Comparison of ENCODE assay signal across 1 cellular context in genomic region chr11:12868315-12869073, GRCh38.
TF ChIP-seq lines count a peak whose summit lies in the region.

No MANE protein-coding gene starts in this region.

TF ChIP-seq in H1, 55 proteins besides CTCF, POLR2A, EP300 and RAD21 (continued from another document):
- TF ChIP-seq CEBPB (IDR thresholded peaks at IDR 0.05; ENCODE audit: low read depth, low read length) = no peak
- TF ChIP-seq MAX (IDR thresholded peaks at IDR 0.05) = no peak
- no peak for TF ChIP-seq CHD7 (IDR thresholded peaks at IDR 0.05; ENCODE audit: insufficient replicate concordance, low read length)
- TF ChIP-seq CHD2 (IDR thresholded peaks at IDR 0.05; ENCODE audit: low read length) = no peak
- no peak for TF ChIP-seq HDAC6 (IDR thresholded peaks at IDR 0.05; ENCODE audit: low read depth, low read length)
- no peak for TF ChIP-seq SUZ12 (IDR thresholded peaks at IDR 0.05; ENCODE audit: low read length)
- no peak for TF ChIP-seq JUN (IDR thresholded peaks at IDR 0.05; ENCODE audit: low read depth, low read length)
- no peak for TF ChIP-seq RBBP5 (IDR thresholded peaks at IDR 0.05; ENCODE audit: borderline replicate concordance, low read depth, low read length)
- TF ChIP-seq TEAD4 (IDR thresholded peaks at IDR 0.05; ENCODE audit: low read depth, low read length) = no peak
- TF ChIP-seq KDM5A (IDR thresholded peaks at IDR 0.05; ENCODE audit: low read length) = no peak
- TF ChIP-seq CTBP2 (IDR thresholded peaks at IDR 0.05; ENCODE audit: borderline replicate concordance, insufficient read depth, insufficient read length, low read length) = no peak
- TF ChIP-seq KDM1A (IDR thresholded peaks at IDR 0.05; ENCODE audit: borderline replicate concordance, low read length) = no peak
- TF ChIP-seq TAF1 (IDR thresholded peaks at IDR 0.05; ENCODE audit: low read depth, low read length) = no peak
